ENCODE assay signal across 8 cellular contexts in genomic region chr2:67846341-67847070, GRCh38.
DNase-seq lines count a peak whose midpoint lies in the region; ATAC-seq and FAIRE-seq lines count a peak whose summit lies in the region.

No MANE protein-coding gene starts in this region.

- H3K36me3 ChIP-seq in HAP-1 (replicated peaks), result no peaks in the 10 kb centered on the region

- H3K4me1 ChIP-seq in HAP-1, result no peaks in the 10 kb centered on the region

- peak; percentile 19 for FAIRE-seq in TTC549 (lab: Jason Lieb, UNC)

- H3K4me3 ChIP-seq in HAP-1, result no peak overlapping the region

- ATAC-seq in GM21717 (IDR thresholded peaks at IDR 0.05; ENCODE audit: unreplicated experiment), result no peak

- no peaks in the 10 kb centered on the region for H3K9me3 ChIP-seq in HAP-1

- DNase-seq in Caki2 (ENCODE audit: low read depth), result peak; percentile 95
- peak; percentile 46 to 81 for DNase-seq in HAP-1 (ENCODE audit: low spot score in 2 of 2)
- peak; percentile 91 for DNase-seq in NCI-H2029 (lab: John Stamatoyannopoulos, UW)
- DNase-seq in epidermal melanocyte (ENCODE audit: insufficient read length, low spot score), result peak; percentile 74
- peak; percentile 86 for DNase-seq in medulla oblongata (ENCODE audit: extremely low spot score)
- DNase-seq in superior temporal gyrus (ENCODE audit: extremely low spot score), result peak; percentile 87

- peaks cover 22% of the 10 kb centered on the region for H3K27me3 ChIP-seq in HAP-1 (ENCODE audit: low read depth)

- in situ Hi-C loops in Caki2 (cut with HindIII; ENCODE audit: low pct_unique_long_range_greater_than_20kb, low sequenced_read_pairs) (no loop called here), HAP-1 (cut with MboI; ENCODE audit: low sequenced_read_pairs) (no loop called here)
